In genomic region chr16:10608687-10609409, GRCh38 we compare ENCODE assay signal across 1 cellular context.
TF ChIP-seq lines count a peak whose summit lies in the region.

No MANE protein-coding gene starts in this region.

TF ChIP-seq in HepG2, 621 proteins besides CTCF, POLR2A, EP300 and RAD21 (continued from another document and continues in another):
- no peak for TF ChIP-seq ZNF142 (CRISPR knock-in tag; IDR thresholded peaks at IDR 0.05)
- TF ChIP-seq ZNF468 (CRISPR knock-in tag; IDR thresholded peaks at IDR 0.05) = 0 out of 2 replicates have a peak, but pooled peaks have one; percentile 23
- no peak for TF ChIP-seq ELF4 (CRISPR knock-in tag; IDR thresholded peaks at IDR 0.05; ENCODE audit: borderline replicate concordance)
- TF ChIP-seq ZNF589 (CRISPR knock-in tag; conservative IDR thresholded peaks at IDR 0.05) = no peak
- TF ChIP-seq RAD51 (IDR thresholded peaks at IDR 0.05; ENCODE audit: borderline replicate concordance) = no peak
- TF ChIP-seq ZNF292 (CRISPR knock-in tag; IDR thresholded peaks at IDR 0.05; ENCODE audit: borderline replicate concordance, low read depth) = peak; percentile 66; the same call in 1 of the 2 replicates
- TF ChIP-seq MBD4 (IDR thresholded peaks at IDR 0.05; ENCODE audit: borderline replicate concordance, low read length) = no peak
- no peak for TF ChIP-seq SMYD3 (CRISPR knock-in tag; IDR thresholded peaks at IDR 0.05)
- no peak for TF ChIP-seq IRX3 (CRISPR knock-in tag; IDR thresholded peaks at IDR 0.05; ENCODE audit: borderline replicate concordance, low read depth)
- TF ChIP-seq GTF3A (CRISPR knock-in tag; conservative IDR thresholded peaks at IDR 0.05) = no peak
- TF ChIP-seq ZBTB46 (CRISPR knock-in tag; IDR thresholded peaks at IDR 0.05; ENCODE audit: borderline replicate concordance) = no peak
- no peak for TF ChIP-seq ZNF446 (CRISPR knock-in tag; IDR thresholded peaks at IDR 0.05)
- TF ChIP-seq MATR3 (CRISPR knock-in tag; IDR thresholded peaks at IDR 0.05) = no peak
- no peak for TF ChIP-seq ZNF18 (CRISPR knock-in tag; IDR thresholded peaks at IDR 0.05; ENCODE audit: insufficient replicate concordance)
- TF ChIP-seq RXRB (CRISPR knock-in tag; IDR thresholded peaks at IDR 0.05; ENCODE audit: borderline replicate concordance) = no peak
- TF ChIP-seq ZFP62 (CRISPR knock-in tag; IDR thresholded peaks at IDR 0.05) = no peak
- TF ChIP-seq SOX5 (CRISPR knock-in tag; IDR thresholded peaks at IDR 0.05; ENCODE audit: borderline replicate concordance) = 0 out of 2 replicates have a peak, but pooled peaks have one; percentile 11
- TF ChIP-seq AFF4 (CRISPR knock-in tag; IDR thresholded peaks at IDR 0.05) = no peak
- TF ChIP-seq ZNF839 (CRISPR knock-in tag; IDR thresholded peaks at IDR 0.05; ENCODE audit: borderline replicate concordance) = no peak
- TF ChIP-seq ZNF776 (CRISPR knock-in tag; IDR thresholded peaks at IDR 0.05) = no peak
- no peak for TF ChIP-seq ZNF264 (CRISPR knock-in tag; IDR thresholded peaks at IDR 0.05)
- no peak for TF ChIP-seq TGIF2 (CRISPR knock-in tag; IDR thresholded peaks at IDR 0.05)
- TF ChIP-seq MXD3 (CRISPR knock-in tag; IDR thresholded peaks at IDR 0.05) = no peak; the same call in 1 of the 2 replicates
- TF ChIP-seq JARID2 (CRISPR knock-in tag; IDR thresholded peaks at IDR 0.05; ENCODE audit: insufficient replicate concordance) = no peak
- no peak for TF ChIP-seq ZNF367 (CRISPR knock-in tag; IDR thresholded peaks at IDR 0.05; ENCODE audit: borderline replicate concordance)
- no peak for TF ChIP-seq CAMTA2 (CRISPR knock-in tag; IDR thresholded peaks at IDR 0.05; ENCODE audit: borderline replicate concordance)
- no peak for TF ChIP-seq TFDP2 (CRISPR knock-in tag; IDR thresholded peaks at IDR 0.05)
- no peak for TF ChIP-seq CSRNP2 (CRISPR knock-in tag; conservative IDR thresholded peaks at IDR 0.05; ENCODE audit: low read depth)
- no peak for TF ChIP-seq PHF5A (CRISPR knock-in tag; IDR thresholded peaks at IDR 0.05; ENCODE audit: low read depth, unreplicated experiment)
- no peak for TF ChIP-seq ADNP (CRISPR knock-in tag; IDR thresholded peaks at IDR 0.05)
- no peak for TF ChIP-seq MLXIP (CRISPR knock-in tag; IDR thresholded peaks at IDR 0.05; ENCODE audit: borderline replicate concordance)
- TF ChIP-seq POLR2AphosphoS5 (IDR thresholded peaks at IDR 0.05; ENCODE audit: low read depth, low read length) = no peak
- no peak for TF ChIP-seq ZNF276 (CRISPR knock-in tag; IDR thresholded peaks at IDR 0.05; ENCODE audit: low read depth)
- no peak for TF ChIP-seq TEAD3 (CRISPR knock-in tag; optimal IDR thresholded peaks at IDR 0.05; ENCODE audit: borderline replicate concordance)
- TF ChIP-seq GZF1 (CRISPR knock-in tag; IDR thresholded peaks at IDR 0.05) = no peak
